ENCODE assay signal across 1 cellular context in genomic region chr2:25417715-25418369, GRCh38.
TF ChIP-seq lines count a peak whose summit lies in the region.

No MANE protein-coding gene starts in this region.

TF ChIP-seq in K562, 482 proteins besides CTCF, POLR2A, EP300 and RAD21 (continued from another document and continues in another):
- TF ChIP-seq GMEB1 (CRISPR knock-in tag; IDR thresholded peaks at IDR 0.05) (no peak), ETV1 (tag; conservative IDR thresholded peaks at IDR 0.05; ENCODE audit: low read depth) (peak; percentile 56; the same call in 1 of the 2 replicates), SMAD3 (CRISPR knock-in tag; conservative IDR thresholded peaks at IDR 0.05) (no peak), ETV6 (IDR thresholded peaks at IDR 0.05; ENCODE audit: borderline replicate concordance in 1 of 2, low read depth in 2 of 2, low read length in 1 of 2) (peak; percentile 60 to 85; a peak in 3 of 4 replicates), ETV6 (CRISPR knock-in tag; IDR thresholded peaks at IDR 0.05; ENCODE audit: borderline replicate concordance) (no peak), ERF (CRISPR knock-in tag; IDR thresholded peaks at IDR 0.05) (no peak), ARID1B (IDR thresholded peaks at IDR 0.05) (0 out of 2 replicates have a peak, but pooled peaks have one; percentile 17), NFRKB (IDR thresholded peaks at IDR 0.05; ENCODE audit: low read depth) (0 out of 2 replicates have a peak, but pooled peaks have one; percentile 58), CBFA2T3 (IDR thresholded peaks at IDR 0.05) (peak; percentile 27), LARP7 (IDR thresholded peaks at IDR 0.05) (no peak), TAL1 (IDR thresholded peaks at IDR 0.05) (peak; percentile 22; the same call in 1 of the 2 replicates), E2F3 (CRISPR knock-in tag; IDR thresholded peaks at IDR 0.05) (no peak), HBP1 (CRISPR knock-in tag; IDR thresholded peaks at IDR 0.05) (no peak), ATF1 (CRISPR knock-in tag; IDR thresholded peaks at IDR 0.05) (no peak), ATF1 (tag; IDR thresholded peaks at IDR 0.05) (peak; percentile 52; the same call in 1 of the 2 replicates), SMC3 (conservative IDR thresholded peaks at IDR 0.05; ENCODE audit: insufficient read depth, low read depth, low read length) (no peak), TAF9B (IDR thresholded peaks at IDR 0.05; ENCODE audit: partially characterized antibody) (no peak), IFI16 (CRISPR knock-in tag; IDR thresholded peaks at IDR 0.05) (no peak), ATF7 (IDR thresholded peaks at IDR 0.05) (0 out of 2 replicates have a peak, but pooled peaks have one; percentile 25), TCF3 (CRISPR knock-in tag; IDR thresholded peaks at IDR 0.05) (no peak), ELF1 (tag; IDR thresholded peaks at IDR 0.05) (peak; percentile 71), USF1 (CRISPR knock-in tag; IDR thresholded peaks at IDR 0.05) (peak; percentile 62), SIRT6 (IDR thresholded peaks at IDR 0.05; ENCODE audit: low read depth, low read length) (no peak), KHSRP (IDR thresholded peaks at IDR 0.05) (no peak), NFYB (IDR thresholded peaks at IDR 0.05; ENCODE audit: extremely low read depth, insufficient read length) (peak; percentile 64), CBFA2T2 (conservative IDR thresholded peaks at IDR 0.05) (0 out of 2 replicates have a peak, but pooled peaks have one; percentile 17), PCBP1 (IDR thresholded peaks at IDR 0.05; ENCODE audit: low read depth, low read length, poor library complexity, severe bottlenecking) (no peak), CREM (IDR thresholded peaks at IDR 0.05; ENCODE audit: low read depth) (0 out of 2 replicates have a peak, but pooled peaks have one; percentile 20), TOE1 (IDR thresholded peaks at IDR 0.05; ENCODE audit: borderline replicate concordance) (peak; percentile 85), TOE1 (CRISPR knock-in tag; IDR thresholded peaks at IDR 0.05; ENCODE audit: borderline replicate concordance, low read depth) (no peak), THAP7 (CRISPR knock-in tag; IDR thresholded peaks at IDR 0.05) (no peak), L3MBTL2 (IDR thresholded peaks at IDR 0.05) (peak; percentile 86), ARNT (IDR thresholded peaks at IDR 0.05) (no peak), RUNX1 (IDR thresholded peaks at IDR 0.05; ENCODE audit: low read depth) (no peak), ZBTB26 (CRISPR knock-in tag; IDR thresholded peaks at IDR 0.05) (no peak), MGA (IDR thresholded peaks at IDR 0.05) (peak; percentile 64; the same call in 1 of the 2 replicates), RBM25 (IDR thresholded peaks at IDR 0.05; ENCODE audit: low read depth, low read length, severe bottlenecking) (peak; percentile 14), EHMT2 (IDR thresholded peaks at IDR 0.05) (peak; percentile 81; the same call in 1 of the 2 replicates), RAD51 (IDR thresholded peaks at IDR 0.05; ENCODE audit: borderline replicate concordance, low read depth) (peak; percentile 81), CXXC5 (CRISPR knock-in tag; IDR thresholded peaks at IDR 0.05) (peak; percentile 46), USF2 (CRISPR knock-in tag; IDR thresholded peaks at IDR 0.05) (peak; percentile 82)
